Comparison of ENCODE assay signal across 1 cellular context in the genomic region with DNA sequence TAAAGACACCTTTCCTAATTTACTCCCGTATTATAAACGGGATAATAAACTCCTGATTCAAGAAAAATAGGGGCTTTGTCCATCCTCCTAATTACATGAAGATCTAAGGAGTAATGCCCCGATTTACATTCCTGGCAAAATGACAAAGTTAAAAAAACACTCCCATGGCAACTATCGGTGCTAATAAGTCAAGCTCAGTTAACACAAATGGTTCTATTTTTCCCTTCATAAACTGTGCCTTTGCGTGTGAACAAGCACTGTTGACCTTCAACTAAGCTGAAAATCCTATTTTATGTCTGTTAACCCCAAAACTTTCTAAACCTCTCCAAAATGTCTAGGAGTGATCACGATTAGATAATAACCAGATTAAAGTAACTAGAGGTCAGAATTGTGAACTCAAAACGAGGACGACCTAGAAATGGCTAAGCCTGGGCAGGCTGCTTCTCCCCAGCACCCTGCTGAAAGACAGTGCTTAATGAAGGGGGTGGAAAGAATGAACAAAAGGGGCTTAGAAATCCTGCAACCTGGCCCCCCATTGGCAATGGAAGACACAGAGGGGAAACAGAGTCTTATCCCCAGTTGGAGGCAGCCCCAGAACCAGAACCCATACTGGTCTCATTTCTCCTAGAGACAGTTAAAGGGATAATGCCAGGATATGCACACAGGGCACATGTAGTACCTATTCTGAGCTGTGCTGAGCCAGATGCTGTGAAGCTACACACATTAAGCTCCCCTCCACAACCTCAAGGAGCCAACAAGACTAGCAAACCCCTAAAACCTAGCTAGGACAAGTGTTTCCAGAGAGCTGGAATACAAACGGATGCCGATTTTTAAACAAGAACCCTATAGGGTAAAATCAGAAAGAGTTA.
TF ChIP-seq lines count a peak whose summit lies in the region.

No MANE protein-coding gene starts in this region.

TF ChIP-seq in A549, 52 proteins besides CTCF, POLR2A, EP300 and RAD21 (continued from another document):
- TF ChIP-seq HOXB13 (CRISPR knock-in tag; IDR thresholded peaks at IDR 0.05; ENCODE audit: low read depth) (no peak), NR3C1 (IDR thresholded peaks at IDR 0.05) (no peak), NFE2L2 (conservative IDR thresholded peaks at IDR 0.05; ENCODE audit: low read length) (no peak), ZC3H11A (IDR thresholded peaks at IDR 0.05) (no peak)
- TF ChIP-seq, protein P1, sequence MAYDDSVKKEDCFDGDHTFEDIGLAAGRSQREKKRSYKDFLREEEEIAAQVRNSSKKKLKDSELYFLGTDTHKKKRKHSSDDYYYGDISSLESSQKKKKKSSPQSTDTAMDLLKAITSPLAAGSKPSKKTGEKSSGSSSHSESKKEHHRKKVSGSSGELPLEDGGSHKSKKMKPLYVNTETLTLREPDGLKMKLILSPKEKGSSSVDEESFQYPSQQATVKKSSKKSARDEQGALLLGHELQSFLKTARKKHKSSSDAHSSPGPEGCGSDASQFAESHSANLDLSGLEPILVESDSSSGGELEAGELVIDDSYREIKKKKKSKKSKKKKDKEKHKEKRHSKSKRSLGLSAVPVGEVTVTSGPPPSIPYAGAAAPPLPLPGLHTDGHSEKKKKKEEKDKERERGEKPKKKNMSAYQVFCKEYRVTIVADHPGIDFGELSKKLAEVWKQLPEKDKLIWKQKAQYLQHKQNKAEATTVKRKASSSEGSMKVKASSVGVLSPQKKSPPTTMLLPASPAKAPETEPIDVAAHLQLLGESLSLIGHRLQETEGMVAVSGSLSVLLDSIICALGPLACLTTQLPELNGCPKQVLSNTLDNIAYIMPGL (CRISPR knock-in tag; IDR thresholded peaks at IDR 0.05; ENCODE audit: borderline replicate concordance) = no peak
